Comparison of ENCODE assay signal across 18 cellular contexts in the genomic region with DNA sequence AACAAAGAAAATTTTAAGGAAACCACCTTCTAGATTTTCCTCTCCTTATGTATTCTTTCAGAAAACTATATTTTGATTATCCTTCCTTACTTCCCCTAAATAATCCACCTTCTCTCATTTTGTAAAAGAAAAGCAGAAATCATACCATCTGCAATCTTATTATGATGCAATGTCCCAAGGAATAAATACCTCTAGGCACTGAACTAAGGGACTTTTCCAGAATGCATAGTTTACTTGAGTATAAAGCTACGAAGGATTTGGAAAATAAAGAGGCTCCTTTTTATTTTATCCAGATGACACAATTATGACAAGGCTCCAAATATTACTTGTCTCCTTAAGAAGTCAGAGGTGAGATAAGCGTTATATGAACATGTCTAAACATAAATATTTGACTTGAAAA.
"Had no signal": no experiment of that assay in that cellular context is flagged by ENCODE, and none has a peak within 500 bp of the region (broad histone marks: within the 10 kb centered on the region; RNA-seq: fewer than 3 reads in every experiment).

No MANE protein-coding gene starts in this region.

- DNase-seq: effector memory CD4-positive, alpha-beta T cell; heart left ventricle; hypothalamus; mammary epithelial cell; natural killer cell; pancreas; stimulated activated CD4-positive, alpha-beta T cell treated with anti-CD3 and anti-CD28 coated beads, Interleukin-15, amount 100 ng/mL, for 24 hours; stimulated activated CD4-positive, alpha-beta T cell treated with anti-CD3 and anti-CD28 coated beads, Interleukin-1b, Interleukin-23, amount 100 ng/mL, for 48 hours; stimulated activated CD4-positive, alpha-beta T cell treated with anti-CD3 and anti-CD28 coated beads, Interleukin-4, amount 100 ng/mL, for 24 hours; stimulated activated naive B cell treated with anti-CD40 and anti-IgM and Interleukin-4, amounts not matched to agents 10 μg/mL and 1 μg/mL and 100 μg/mL, for 72 hours; stomach; trophoblast cell had no signal

- H3K27me3 ChIP-seq: esophagus muscularis mucosa, heart left ventricle, pancreas, stomach had no signal

- ATAC-seq: heart left ventricle; left lobe of liver; natural killer cell; pancreas; right cardiac atrium; stimulated activated naive B cell treated with anti-CD40 and anti-IgM and Interleukin-4, amounts not matched to agents 10 μg/mL and 1 μg/mL and 100 μg/mL, for 72 hours had no signal

- FAIRE-seq: frontal cortex, islet of Langerhans, pancreas had no signal

- H3K4me1 ChIP-seq: heart left ventricle, stomach had no signal

- H3K27ac ChIP-seq: epithelial cell of prostate, esophagus muscularis mucosa, heart left ventricle, pancreas, stomach had no signal

- H3K4me3 ChIP-seq: esophagus muscularis mucosa, heart left ventricle, pancreas, stomach had no signal

- H3K9me3 ChIP-seq: esophagus muscularis mucosa, heart left ventricle, pancreas, stomach had no signal

- H3K36me3 ChIP-seq: pancreas had no signal
